8 cellular contexts compared by ENCODE assay signal in genomic region chr16:69187891-69188451, GRCh38. TPM values are rescaled to one million over a fixed set of nuclear protein-coding genes. Genes with fewer than 3 reads are reported as not detected.
A peak's percentile ranks its signal among the peaks of the same experiment; 100 is the strongest.
DNase-seq lines count a peak whose midpoint lies in the region; ATAC-seq, FAIRE-seq and TF ChIP-seq lines count a peak whose summit lies in the region.

No MANE protein-coding gene starts in this region.

- 0% methylated on average over 4 to 12 of the region's 24 CpGs for WGBS in gastroesophageal sphincter (ENCODE audit: low coverage in 1 of 2), 2 donors

- H3K4me2 ChIP-seq in OCI-LY1 (ENCODE audit: low read length) (peak overlapping the region; percentile 94), neural progenitor cell (peak overlapping the region; percentile 97)

- no peak for TF ChIP-seq EP300 in gastroesophageal sphincter (IDR thresholded peaks at IDR 0.05)

- no peak overlapping the region for H2AFZ ChIP-seq in OCI-LY1 (ENCODE audit: low read length)
- H2AFZ ChIP-seq in neural progenitor cell (replicated peaks), result no peak overlapping the region

- H3K27ac ChIP-seq in OCI-LY1 (ENCODE audit: low read depth, low read length, poor library complexity, severe bottlenecking) (peak overlapping the region; percentile 84), gastroesophageal sphincter (peak overlapping the region; percentile 45 to 99 (median 96)), neural progenitor cell (no peak overlapping the region)

- H3K9me2 ChIP-seq in OCI-LY1 (ENCODE audit: low read depth, low read length), result no peaks in the 10 kb centered on the region

- H3K79me2 ChIP-seq in OCI-LY1 (ENCODE audit: insufficient read depth, low read length) (peaks cover 44% of the 10 kb centered on the region), neural progenitor cell (ENCODE audit: low read depth) (peaks cover 53% of the 10 kb centered on the region)

- H3K9ac ChIP-seq in OCI-LY1 (ENCODE audit: low read length) (peak overlapping the region; percentile 71), neural progenitor cell (peak overlapping the region; percentile 53)

- H3K27me3 Mint-ChIP-seq in activated T-helper 2 cell treated with anti-CD3 and anti-CD28 coated beads, Interferon-gamma antibody, Interleukin-2, Interleukin-4, amounts not matched to agents 10 μg/mL and 5 μg/mL and 100 μg/mL, durations not matched to agents 14 hours and 24 hours and 36 hours (ENCODE audit: low read depth), result no peaks in the 10 kb centered on the region
- peaks cover 2% of the 10 kb centered on the region for H3K27me3 Mint-ChIP-seq in neural progenitor cell (ENCODE audit: insufficient read depth, low read depth)

- TF ChIP-seq CTCF in OCI-LY1 (IDR thresholded peaks at IDR 0.05; ENCODE audit: low read length) (no peak), gastroesophageal sphincter (IDR thresholded peaks at IDR 0.05) (no peak), neural progenitor cell (IDR thresholded peaks at IDR 0.05) (no peak)

- peak overlapping the region; percentile 73 for H3K4me3 ChIP-seq in OCI-LY1 (ENCODE audit: low read depth, low read length, poor library complexity, severe bottlenecking)
- H3K4me3 ChIP-seq in gastroesophageal sphincter, result peak overlapping the region; percentile 80 to 91
- H3K4me3 ChIP-seq in neural progenitor cell, result peak overlapping the region; percentile 95

- intact Hi-C loops in activated T-helper 2 cell treated with anti-CD3 and anti-CD28 coated beads, Interferon-gamma antibody, Interleukin-2, Interleukin-4, amounts not matched to agents 10 μg/mL and 5 μg/mL and 100 μg/mL, durations not matched to agents 14 hours and 24 hours and 36 hours (cut with micrococcal nuclease), result loop anchor here (1.0 to 5.0 kb wide), 2 partner anchors 16 to 56 kb away; partner anchors contain the start of genes CHTF8 and UTP4

- H3F3A ChIP-seq in OCI-LY1 (ENCODE audit: insufficient read depth, low read length) (peaks cover 3% of the 10 kb centered on the region; the same call in 1 of the 2 replicates), neural progenitor cell (ENCODE audit: low read depth) (peaks cover 22% of the 10 kb centered on the region)

- no peaks in the 10 kb centered on the region for H3K9me3 Mint-ChIP-seq in activated T-helper 2 cell treated with anti-CD3 and anti-CD28 coated beads, Interferon-gamma antibody, Interleukin-2, Interleukin-4, amounts not matched to agents 10 μg/mL and 5 μg/mL and 100 μg/mL, durations not matched to agents 14 hours and 24 hours and 36 hours
- no peaks in the 10 kb centered on the region for H3K9me3 Mint-ChIP-seq in neural progenitor cell

- H3K27me3 ChIP-seq in OCI-LY1 (ENCODE audit: insufficient read depth, low read length), result no peaks in the 10 kb centered on the region
- H3K27me3 ChIP-seq in gastroesophageal sphincter, result no peaks in the 10 kb centered on the region
- no peaks in the 10 kb centered on the region for H3K27me3 ChIP-seq in neural progenitor cell

- peaks cover 45% of the 10 kb centered on the region for H3K4me1 Mint-ChIP-seq in activated T-helper 2 cell treated with anti-CD3 and anti-CD28 coated beads, Interferon-gamma antibody, Interleukin-2, Interleukin-4, amounts not matched to agents 10 μg/mL and 5 μg/mL and 100 μg/mL, durations not matched to agents 14 hours and 24 hours and 36 hours (ENCODE audit: low read depth)
- peaks cover 21% of the 10 kb centered on the region for H3K4me1 Mint-ChIP-seq in neural progenitor cell

- H3K9me3 ChIP-seq in OCI-LY1 (ENCODE audit: low read length), result no peaks in the 10 kb centered on the region
- H3K9me3 ChIP-seq in gastroesophageal sphincter, result no peaks in the 10 kb centered on the region
- H3K9me3 ChIP-seq in neural progenitor cell (ENCODE audit: low read depth), result no peaks in the 10 kb centered on the region

- H3K27ac Mint-ChIP-seq in activated T-helper 2 cell treated with anti-CD3 and anti-CD28 coated beads, Interferon-gamma antibody, Interleukin-2, Interleukin-4, amounts not matched to agents 10 μg/mL and 5 μg/mL and 100 μg/mL, durations not matched to agents 14 hours and 24 hours and 36 hours, result peak overlapping the region; percentile 79
- peak overlapping the region; percentile 50 for H3K27ac Mint-ChIP-seq in neural progenitor cell

- no peaks in the 10 kb centered on the region for H3K36me3 ChIP-seq in OCI-LY1 (ENCODE audit: insufficient read depth, low read length)
- no peaks in the 10 kb centered on the region for H3K36me3 ChIP-seq in gastroesophageal sphincter
- no peaks in the 10 kb centered on the region for H3K36me3 ChIP-seq in neural progenitor cell

- TF ChIP-seq POLR2A in gastroesophageal sphincter (IDR thresholded peaks at IDR 0.05), result peak; percentile 5 to 8

- FAIRE-seq in urothelium cell line (lab: Jason Lieb, UNC), result no peak

- ATAC-seq in gastroesophageal sphincter, result peak; percentile 26

- no peaks in the 10 kb centered on the region for H4K20me1 ChIP-seq in OCI-LY1 (ENCODE audit: insufficient read depth, low read length)
- H4K20me1 ChIP-seq in neural progenitor cell (ENCODE audit: low read depth), result peaks cover 35% of the 10 kb centered on the region

- H3K4me1 ChIP-seq in OCI-LY1 (ENCODE audit: insufficient read depth, low read length, severe bottlenecking), result peaks cover 44% of the 10 kb centered on the region
- peaks cover 6 to 68% (median 24%) of the 10 kb centered on the region in 3 donors for H3K4me1 ChIP-seq in gastroesophageal sphincter
- peaks cover 20% of the 10 kb centered on the region for H3K4me1 ChIP-seq in neural progenitor cell

- peak overlapping the region; percentile 84 for H3K4me3 Mint-ChIP-seq in activated T-helper 2 cell treated with anti-CD3 and anti-CD28 coated beads, Interferon-gamma antibody, Interleukin-2, Interleukin-4, amounts not matched to agents 10 μg/mL and 5 μg/mL and 100 μg/mL, durations not matched to agents 14 hours and 24 hours and 36 hours (ENCODE audit: low read depth)
- H3K4me3 Mint-ChIP-seq in neural progenitor cell, result peak overlapping the region; percentile 91

- DNase-seq in 8988T (peak; percentile 32), GM19238 (ENCODE audit: insufficient read length, low spot score) (peak; percentile 29), neural progenitor cell (ENCODE audit: low spot score) (no peak), urothelium cell line (ENCODE audit: low spot score) (peak; percentile 62), NOMO-1 treated with DMSO at 0.1 percent for 48 hours (lab: John Stamatoyannopoulos, UW; ENCODE audit: unreplicated experiment) (no peak)
- DNase-seq in activated T-helper 2 cell treated with anti-CD3 and anti-CD28 coated beads, Interferon-gamma antibody, Interleukin-2, Interleukin-4, amounts not matched to agents 10 μg/mL and 5 μg/mL and 100 μg/mL, durations not matched to agents 14 hours and 24 hours and 36 hours (ENCODE audit: low spot score), result peak; percentile 14

- H3K36me3 Mint-ChIP-seq in activated T-helper 2 cell treated with anti-CD3 and anti-CD28 coated beads, Interferon-gamma antibody, Interleukin-2, Interleukin-4, amounts not matched to agents 10 μg/mL and 5 μg/mL and 100 μg/mL, durations not matched to agents 14 hours and 24 hours and 36 hours (ENCODE audit: low read depth), result peaks cover 24% of the 10 kb centered on the region
- peaks cover 11% of the 10 kb centered on the region for H3K36me3 Mint-ChIP-seq in neural progenitor cell

RNA-seq across cellular contexts. Expression of gene SNTB2, which starts 1.0 kb away (rescaled TPM):
- 29.8 and 30.4 TPM in 2 replicates for total RNA-seq in activated T-helper 2 cell treated with anti-CD3 and anti-CD28 coated beads, Interferon-gamma antibody, Interleukin-2, Interleukin-4, amounts not matched to agents 10 μg/mL and 5 μg/mL and 100 μg/mL, durations not matched to agents 14 hours and 24 hours and 36 hours
- total RNA-seq in gastroesophageal sphincter, result 100 to 1,000 TPM in 1 of 4 donors, 10 to 100 TPM in 3; 39.1 to 137 (median 43.0) TPM
- total RNA-seq in neural progenitor cell (ENCODE audit: low replicate concordance), result 21.9 and 22.9 TPM in 2 replicates

RNA-seq across cellular contexts. Expression of gene UTP4, which starts 55.5 kb away (rescaled TPM):
- 104 and 107 TPM in 2 replicates for total RNA-seq in activated T-helper 2 cell treated with anti-CD3 and anti-CD28 coated beads, Interferon-gamma antibody, Interleukin-2, Interleukin-4, amounts not matched to agents 10 μg/mL and 5 μg/mL and 100 μg/mL, durations not matched to agents 14 hours and 24 hours and 36 hours
- 10 to 100 TPM; 16.4 to 36.2 (median 25.8) TPM for total RNA-seq in gastroesophageal sphincter
- total RNA-seq in neural progenitor cell (ENCODE audit: low replicate concordance), result 13.3 and 15.9 TPM in 2 replicates

RNA-seq across cellular contexts. Expression of gene CHTF8, which starts 55.6 kb away (rescaled TPM):
- 121 and 138 TPM in 2 replicates for total RNA-seq in activated T-helper 2 cell treated with anti-CD3 and anti-CD28 coated beads, Interferon-gamma antibody, Interleukin-2, Interleukin-4, amounts not matched to agents 10 μg/mL and 5 μg/mL and 100 μg/mL, durations not matched to agents 14 hours and 24 hours and 36 hours
- 100 to 1,000 TPM in 1 of 4 donors, 10 to 100 TPM in 3; 44.0 to 102 (median 61.9) TPM for total RNA-seq in gastroesophageal sphincter
- total RNA-seq in neural progenitor cell (ENCODE audit: low replicate concordance), result 99.8 and 165 TPM in 2 replicates

Comparison
In these comparisons a context has a peak if more than half of its experiments do, and no peak if none do; other contexts are left out.
1. DNase-seq: peak in 8988T (single experiment), GM19238 (single experiment), activated T-helper 2 cell treated with anti-CD3 and anti-CD28 coated beads, Interferon-gamma antibody, Interleukin-2, Interleukin-4, amounts not matched to agents 10 μg/mL and 5 μg/mL and 100 μg/mL, durations not matched to agents 14 hours and 24 hours and 36 hours (single experiment) and urothelium cell line (single experiment); none in neural progenitor cell (single experiment) and NOMO-1 treated with DMSO at 0.1 percent for 48 hours (single experiment).
2. Peak in every context shown above with its lines, with median percentiles within 50 percentile points of each other: H3K4me3 ChIP-seq.